Comparison of ENCODE assay signal across 8 cellular contexts in genomic region chr12:132506730-132507538, GRCh38. TPM values are rescaled to one million over a fixed set of nuclear protein-coding genes. Genes with fewer than 3 reads are reported as not detected.
DNase-seq lines count a peak whose midpoint lies in the region; ATAC-seq and TF ChIP-seq lines count a peak whose summit lies in the region.

No MANE protein-coding gene starts in this region.

- no peaks in the 10 kb centered on the region for H3K9me3 Mint-ChIP-seq in activated naive CD8-positive, alpha-beta T cell treated with anti-CD3 and anti-CD28 coated beads, Interleukin-2, amount 50 U/mL, for 24 hours

- H3K4me3 Mint-ChIP-seq in activated naive CD8-positive, alpha-beta T cell treated with anti-CD3 and anti-CD28 coated beads, Interleukin-2, amount 50 U/mL, for 24 hours = peak overlapping the region; percentile 53

- H3K36me3 Mint-ChIP-seq in activated naive CD8-positive, alpha-beta T cell treated with anti-CD3 and anti-CD28 coated beads, Interleukin-2, amount 50 U/mL, for 24 hours (ENCODE audit: low read depth) = no peaks in the 10 kb centered on the region

- H4K20me1 ChIP-seq in mammary epithelial cell (ENCODE audit: insufficient read depth, low read length) (peaks cover 18% of the 10 kb centered on the region), smooth muscle cell (ENCODE audit: low read depth) (peaks cover 96% of the 10 kb centered on the region)

- peak overlapping the region in 1 of 2 donors; percentile 39 for H3K27ac ChIP-seq in breast epithelium
- no peak overlapping the region for H3K27ac ChIP-seq in mammary epithelial cell (ENCODE audit: insufficient read depth, low read depth, low read length)
- H3K27ac ChIP-seq in SJCRH30 = no peak overlapping the region
- peak overlapping the region; percentile 82 for H3K27ac ChIP-seq in right cardiac atrium (ENCODE audit: low read length)
- H3K27ac ChIP-seq in smooth muscle cell (ENCODE audit: low read depth) = no peak overlapping the region

- ATAC-seq in activated naive CD8-positive, alpha-beta T cell treated with anti-CD3 and anti-CD28 coated beads, Interleukin-2, amount 50 U/mL, for 24 hours = peak; percentile 87
- ATAC-seq in right cardiac atrium = peak; percentile 90

- intact Hi-C loops in breast epithelium (cut with DNase I; ENCODE audit: low total_unique reads) = no loop called here
- intact Hi-C loops in mammary epithelial cell (cut with micrococcal nuclease) = no loop called here
- intact Hi-C loops in right cardiac atrium (cut with DNase I) = no loop called here

- H2AFZ ChIP-seq in mammary epithelial cell (ENCODE audit: low read depth, low read length) (no peak overlapping the region), smooth muscle cell (ENCODE audit: low read depth) (no peak overlapping the region)

- no peaks in the 10 kb centered on the region for H3K27me3 ChIP-seq in breast epithelium
- H3K27me3 ChIP-seq in mammary epithelial cell (ENCODE audit: insufficient read depth, low read length) = no peaks in the 10 kb centered on the region
- no peaks in the 10 kb centered on the region for H3K27me3 ChIP-seq in SJCRH30
- H3K27me3 ChIP-seq in right cardiac atrium (ENCODE audit: control insufficient read depth, insufficient read depth) = no peaks in the 10 kb centered on the region
- no peaks in the 10 kb centered on the region for H3K27me3 ChIP-seq in smooth muscle cell (ENCODE audit: low read depth)

- no peaks in the 10 kb centered on the region for H3K27me3 Mint-ChIP-seq in activated naive CD8-positive, alpha-beta T cell treated with anti-CD3 and anti-CD28 coated beads, Interleukin-2, amount 50 U/mL, for 24 hours

- dilution Hi-C loops in mammary epithelial cell (cut with HindIII; ENCODE audit: low sequenced_read_pairs) = no loop called here

- peak in 1 of 2 donors; percentile 49 for DNase-seq in breast epithelium (ENCODE audit: low spot score in 2 of 2)
- no peak for DNase-seq in mammary epithelial cell
- DNase-seq in SJCRH30 = peak; percentile 57 to 60
- DNase-seq in activated naive CD8-positive, alpha-beta T cell treated with anti-CD3 and anti-CD28 coated beads, Interleukin-2, amount 50 U/mL, for 24 hours = peak; percentile 76
- DNase-seq in right cardiac atrium = peak; percentile 92 to 97 (median 96)
- no peak for DNase-seq in smooth muscle cell (lab: John Stamatoyannopoulos, UW; ENCODE audit: unreplicated experiment)
- no peak for DNase-seq in HPDE6-E6E7 (ENCODE audit: extremely low spot score)
- no peak for DNase-seq in NCI-H1048 (lab: John Stamatoyannopoulos, UW)

- TF ChIP-seq CTCF in breast epithelium (IDR thresholded peaks at IDR 0.05) (no peak), mammary epithelial cell (conservative IDR thresholded peaks at IDR 0.05 in 1 of 2, IDR thresholded peaks at IDR 0.05 in 1 of 2; ENCODE audit: extremely low read depth in 1 of 2, insufficient read depth in 1 of 2, low read depth in 1 of 2, low read length in 2 of 2) (no peak), smooth muscle cell (IDR thresholded peaks at IDR 0.05; ENCODE audit: borderline replicate concordance, insufficient read depth, poor library complexity, severe bottlenecking) (no peak)

- H3K27ac Mint-ChIP-seq in activated naive CD8-positive, alpha-beta T cell treated with anti-CD3 and anti-CD28 coated beads, Interleukin-2, amount 50 U/mL, for 24 hours = peak overlapping the region; percentile 63

- peak overlapping the region in 2 of 3 donors; percentile 4 to 46 for H3K4me3 ChIP-seq in breast epithelium
- H3K4me3 ChIP-seq in mammary epithelial cell (replicated peaks in 1 of 3; ENCODE audit: insufficient read depth in 1 of 3, low read depth in 2 of 3, low read length in 3 of 3) = no peak overlapping the region
- H3K4me3 ChIP-seq in SJCRH30 = no peak overlapping the region
- no peak overlapping the region for H3K4me3 ChIP-seq in right cardiac atrium (ENCODE audit: low read length)
- no peak overlapping the region for H3K4me3 ChIP-seq in smooth muscle cell

- H3K9ac ChIP-seq in mammary epithelial cell (ENCODE audit: insufficient read depth, low read length) (no peak overlapping the region), smooth muscle cell (ENCODE audit: low read depth) (no peak overlapping the region)

- H3K4me1 ChIP-seq in breast epithelium = peaks cover 0 to 19% of the 10 kb centered on the region in 2 donors
- peaks cover 5% of the 10 kb centered on the region for H3K4me1 ChIP-seq in mammary epithelial cell (ENCODE audit: insufficient read depth, low read length)
- no peaks in the 10 kb centered on the region for H3K4me1 ChIP-seq in SJCRH30
- H3K4me1 ChIP-seq in right cardiac atrium (ENCODE audit: control insufficient read depth, insufficient read depth, low read length) = peaks cover 28% of the 10 kb centered on the region
- no peaks in the 10 kb centered on the region for H3K4me1 ChIP-seq in smooth muscle cell (ENCODE audit: low read depth)

- no peak for TF ChIP-seq POLR2A in breast epithelium (IDR thresholded peaks at IDR 0.05)

- H3K4me1 Mint-ChIP-seq in activated naive CD8-positive, alpha-beta T cell treated with anti-CD3 and anti-CD28 coated beads, Interleukin-2, amount 50 U/mL, for 24 hours = peaks cover 35% of the 10 kb centered on the region

- peaks cover 58% of the 10 kb centered on the region for H3K79me2 ChIP-seq in mammary epithelial cell (ENCODE audit: insufficient read depth, low read length)
- peaks cover 33% of the 10 kb centered on the region for H3K79me2 ChIP-seq in smooth muscle cell (ENCODE audit: low read depth)

- in situ Hi-C loops in mammary epithelial cell (cut with MboI; ENCODE audit: low sequenced_read_pairs in 2 of 2) = no loop called here

- CTCF ChIA-PET in mammary epithelial cell (lab: Charles Lee; ENCODE audit: low non-redundant PET) = no interaction called here

- no peak overlapping the region for H3K4me2 ChIP-seq in mammary epithelial cell (ENCODE audit: insufficient read depth, low read depth, low read length)
- H3K4me2 ChIP-seq in smooth muscle cell = peak overlapping the region; percentile 64

- no TSS peak for BruUV-seq in mammary epithelial cell (replicated peaks; lab: Mats Ljungman, UMichigan)

- H3K9me3 ChIP-seq in breast epithelium = no peaks in the 10 kb centered on the region
- no peaks in the 10 kb centered on the region for H3K9me3 ChIP-seq in mammary epithelial cell (replicated peaks; ENCODE audit: insufficient read depth, low read length)
- H3K9me3 ChIP-seq in SJCRH30 (replicated peaks) = no peaks in the 10 kb centered on the region
- no peaks in the 10 kb centered on the region for H3K9me3 ChIP-seq in right cardiac atrium (ENCODE audit: control insufficient read depth, low read length)
- H3K9me3 ChIP-seq in smooth muscle cell (replicated peaks; ENCODE audit: low read depth) = no peaks in the 10 kb centered on the region

- no peaks in the 10 kb centered on the region for H3F3A ChIP-seq in smooth muscle cell (ENCODE audit: low read depth)

- 52% methylated on average over 22 of the region's 36 CpGs for WGBS in mammary epithelial cell (ENCODE audit: low coverage, missing lambda C conversion rate)
- WGBS in right cardiac atrium = 22% methylated on average over 36 of the region's 36 CpGs
- WGBS in smooth muscle cell (ENCODE audit: low lambda C conversion rate) = 77% methylated on average over 29 of the region's 36 CpGs

- H3K36me3 ChIP-seq in breast epithelium (no peaks in the 10 kb centered on the region), mammary epithelial cell (ENCODE audit: insufficient read depth, low read length) (no peaks in the 10 kb centered on the region), SJCRH30 (no peaks in the 10 kb centered on the region), smooth muscle cell (ENCODE audit: low read depth) (no peaks in the 10 kb centered on the region)

RNA-seq across cellular contexts. Expression of gene FBRSL1, which starts 17.0 kb away (rescaled TPM):
- 1 to 10 TPM; 3.5 to 9.8 (median 7.2) TPM for total RNA-seq in breast epithelium
- total RNA-seq in mammary epithelial cell = 10 to 100 TPM; 28.8 to 58.6 TPM
- 17.2 TPM for polyA plus RNA-seq in mammary epithelial cell
- 1.6 TPM for polyA minus RNA-seq in mammary epithelial cell
- total RNA-seq in SJCRH30 (2014; rRNA removed; shearing (Covaris generic)) = 15.6 and 15.7 TPM in 2 replicates
- total RNA-seq in right cardiac atrium = 10 to 100 TPM; 50.4 to 65.0 (median 54.7) TPM
- 36.4 TPM for polyA plus RNA-seq in right cardiac atrium
- 2.3 and 7.9 TPM in 2 replicates for total RNA-seq in smooth muscle cell
- 17.6 and 31.4 TPM in 2 replicates for polyA plus RNA-seq in smooth muscle cell

Comparison
In these comparisons a context has a peak if more than half of its experiments do, and no peak if none do; other contexts are left out.
1. H3K4me3 ChIP-seq: peak in breast epithelium (2 of 3); none in mammary epithelial cell (0 of 3), SJCRH30 (single experiment), right cardiac atrium (single experiment) and smooth muscle cell (single experiment).
2. DNase-seq: peak in SJCRH30 (2 of 2), activated naive CD8-positive, alpha-beta T cell treated with anti-CD3 and anti-CD28 coated beads, Interleukin-2, amount 50 U/mL, for 24 hours (single experiment) and right cardiac atrium (3 of 3); none in mammary epithelial cell (single experiment), smooth muscle cell (single experiment), HPDE6-E6E7 (single experiment) and NCI-H1048 (single experiment).